11 cellular contexts compared by ENCODE assay signal in genomic region chr6:68597642-68598041, GRCh38. TPM values are rescaled to one million over a fixed set of nuclear protein-coding genes. Genes with fewer than 3 reads are reported as not detected.
"Had no signal": no experiment of that assay in that cellular context is flagged by ENCODE, and none has a peak within 500 bp of the region (broad histone marks: within the 10 kb centered on the region; RNA-seq: fewer than 3 reads in every experiment).

No MANE protein-coding gene starts in this region.

- H3K9me3 ChIP-seq: HAP-1 had no signal

- H3K4me3 ChIP-seq: GM23248, GM23338, HAP-1 had no signal

- DNase-seq: GM23248, GOT3, H7, H9, HCEC 1CT, HFFc6 had no signal

- ATAC-seq: GM23338, HCT116 had no signal

- H3K9ac ChIP-seq: GM23248 had no signal

- H3K36me3 ChIP-seq: HAP-1 had no signal

- H3K27ac ChIP-seq: GM23248 had no signal

- H3K4me2 ChIP-seq: GM23338 had no signal

- H2AFZ ChIP-seq: GM23248, GM23338 had no signal

- FAIRE-seq: H1, H54 had no signal

RNA-seq across cellular contexts. Expression of gene ADGRB3, which starts 37.4 kb away (rescaled TPM):
- total RNA-seq: GM23248 had no signal
- polyA plus RNA-seq: GM23248 had no signal
